ENCODE assay signal across 1 cellular context in genomic region chr6:11222385-11223277, GRCh38.
TF ChIP-seq lines count a peak whose summit lies in the region.

No MANE protein-coding gene starts in this region.

TF ChIP-seq in HepG2, 621 proteins besides CTCF, POLR2A, EP300 and RAD21 (continued from another document and continues in another):
- TF ChIP-seq ZBTB43 (CRISPR knock-in tag; conservative IDR thresholded peaks at IDR 0.05): no peak
- TF ChIP-seq HOXA7 (CRISPR knock-in tag; IDR thresholded peaks at IDR 0.05): no peak
- no peak for TF ChIP-seq SALL2 (CRISPR knock-in tag; IDR thresholded peaks at IDR 0.05)
- no peak for TF ChIP-seq MTF2 (CRISPR knock-in tag; IDR thresholded peaks at IDR 0.05; ENCODE audit: borderline replicate concordance)
- no peak for TF ChIP-seq MZF1 (CRISPR knock-in tag; IDR thresholded peaks at IDR 0.05; ENCODE audit: borderline replicate concordance)
- TF ChIP-seq JDP2 (CRISPR knock-in tag; IDR thresholded peaks at IDR 0.05; ENCODE audit: borderline replicate concordance): no peak
- no peak for TF ChIP-seq CEBPB (IDR thresholded peaks at IDR 0.05; ENCODE audit: borderline replicate concordance, low read depth, low read length)
- peak; percentile 60 for TF ChIP-seq GATAD2A (CRISPR knock-in tag; IDR thresholded peaks at IDR 0.05)
- TF ChIP-seq AGO1 (IDR thresholded peaks at IDR 0.05; ENCODE audit: low read depth, low read length, poor library complexity, severe bottlenecking): no peak
- TF ChIP-seq ZNF674 (CRISPR knock-in tag; IDR thresholded peaks at IDR 0.05; ENCODE audit: low read depth): no peak
- no peak for TF ChIP-seq CENPX (CRISPR knock-in tag; IDR thresholded peaks at IDR 0.05)
- TF ChIP-seq SATB2 (CRISPR knock-in tag; IDR thresholded peaks at IDR 0.05): no peak
- no peak for TF ChIP-seq SKIL (CRISPR knock-in tag; IDR thresholded peaks at IDR 0.05; ENCODE audit: borderline replicate concordance)
- TF ChIP-seq HNRNPH1 (optimal IDR thresholded peaks at IDR 0.05; ENCODE audit: low read depth, low read length): no peak
- no peak for TF ChIP-seq MED1 (CRISPR knock-in tag; IDR thresholded peaks at IDR 0.05)
- no peak for TF ChIP-seq IKZF4 (CRISPR knock-in tag; IDR thresholded peaks at IDR 0.05; ENCODE audit: borderline replicate concordance, low read depth, not compliant biosample characterization)
- no peak for TF ChIP-seq SMAD1 (CRISPR knock-in tag; IDR thresholded peaks at IDR 0.05; ENCODE audit: borderline replicate concordance, low read depth)
- TF ChIP-seq GZF1 (CRISPR knock-in tag; IDR thresholded peaks at IDR 0.05): no peak
- no peak for TF ChIP-seq ZNF543 (CRISPR knock-in tag; IDR thresholded peaks at IDR 0.05)
- TF ChIP-seq MED13 (CRISPR knock-in tag; IDR thresholded peaks at IDR 0.05): no peak
- TF ChIP-seq ZNF629 (CRISPR knock-in tag; conservative IDR thresholded peaks at IDR 0.05): no peak
- TF ChIP-seq ZNF24 (IDR thresholded peaks at IDR 0.05): no peak
- TF ChIP-seq HOXD1 (CRISPR knock-in tag; IDR thresholded peaks at IDR 0.05): no peak
- no peak for TF ChIP-seq NR2F1 (CRISPR knock-in tag; IDR thresholded peaks at IDR 0.05)
- no peak for TF ChIP-seq PAXIP1 (CRISPR knock-in tag; conservative IDR thresholded peaks at IDR 0.05)
- no peak for TF ChIP-seq ESRRA (CRISPR knock-in tag; IDR thresholded peaks at IDR 0.05; ENCODE audit: low read depth)
- TF ChIP-seq ZNF274 (CRISPR knock-in tag; IDR thresholded peaks at IDR 0.05): no peak
- no peak for TF ChIP-seq ZBTB14 (CRISPR knock-in tag; IDR thresholded peaks at IDR 0.05)
- TF ChIP-seq NCOA2 (CRISPR knock-in tag; IDR thresholded peaks at IDR 0.05): no peak
- TF ChIP-seq ARID5B (CRISPR knock-in tag; IDR thresholded peaks at IDR 0.05): 0 out of 2 replicates have a peak, but pooled peaks have one; percentile 32
- no peak for TF ChIP-seq JUND (CRISPR knock-in tag; IDR thresholded peaks at IDR 0.05)
- TF ChIP-seq NR2F2 (IDR thresholded peaks at IDR 0.05; ENCODE audit: borderline replicate concordance, low read depth): no peak
- TF ChIP-seq ZNF839 (CRISPR knock-in tag; IDR thresholded peaks at IDR 0.05; ENCODE audit: borderline replicate concordance): no peak
- TF ChIP-seq KLF11 (CRISPR knock-in tag; IDR thresholded peaks at IDR 0.05): no peak
- no peak for TF ChIP-seq RERE (CRISPR knock-in tag; IDR thresholded peaks at IDR 0.05; ENCODE audit: low read depth)
- TF ChIP-seq PBX3 (CRISPR knock-in tag; IDR thresholded peaks at IDR 0.05; ENCODE audit: borderline replicate concordance): no peak
- TF ChIP-seq ZNF652 (CRISPR knock-in tag; IDR thresholded peaks at IDR 0.05; ENCODE audit: borderline replicate concordance, low read depth): no peak
- TF ChIP-seq ZNF432 (CRISPR knock-in tag; IDR thresholded peaks at IDR 0.05; ENCODE audit: borderline replicate concordance): no peak
- no peak for TF ChIP-seq ZNF546 (CRISPR knock-in tag; conservative IDR thresholded peaks at IDR 0.05)
- no peak for TF ChIP-seq ZNF10 (CRISPR knock-in tag; IDR thresholded peaks at IDR 0.05; ENCODE audit: borderline replicate concordance, low read depth)
- no peak for TF ChIP-seq BRD4 (CRISPR knock-in tag; IDR thresholded peaks at IDR 0.05)
- TF ChIP-seq CEBPG (CRISPR knock-in tag; IDR thresholded peaks at IDR 0.05): 0 out of 2 replicates have a peak, but pooled peaks have one; percentile 29
- no peak for TF ChIP-seq ZNF597 (CRISPR knock-in tag; IDR thresholded peaks at IDR 0.05)
- no peak for TF ChIP-seq RFX1 (IDR thresholded peaks at IDR 0.05)
- TF ChIP-seq CCAR2 (optimal IDR thresholded peaks at IDR 0.05; ENCODE audit: low read depth, low read length): no peak
- no peak for TF ChIP-seq RCOR2 (CRISPR knock-in tag; IDR thresholded peaks at IDR 0.05)
- TF ChIP-seq KDM6A (CRISPR knock-in tag; IDR thresholded peaks at IDR 0.05; ENCODE audit: low read depth): no peak
- TF ChIP-seq PHF21A (CRISPR knock-in tag; IDR thresholded peaks at IDR 0.05): no peak
- TF ChIP-seq THAP11 (CRISPR knock-in tag; IDR thresholded peaks at IDR 0.05): no peak
